8 cellular contexts compared by ENCODE assay signal in the genomic region with DNA sequence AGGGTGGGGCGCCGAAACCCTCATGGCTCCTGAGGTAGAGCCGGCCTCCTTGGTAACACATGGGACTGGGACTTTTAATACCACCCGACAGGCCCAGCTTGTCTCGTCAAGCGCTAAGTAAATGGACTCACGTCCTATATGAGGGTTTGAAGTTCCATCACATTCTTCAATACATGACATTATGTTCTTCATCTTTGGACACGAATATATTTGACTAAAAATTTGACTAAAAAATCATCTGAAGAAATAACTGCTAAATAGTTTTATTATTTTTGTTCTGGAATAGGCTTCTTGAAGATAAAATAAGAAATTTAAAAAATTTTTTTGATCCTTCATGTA. TPM values are rescaled to one million over a fixed set of nuclear protein-coding genes. Genes with fewer than 3 reads are reported as not detected.
DNase-seq lines count a peak whose midpoint lies in the region; ATAC-seq and TF ChIP-seq lines count a peak whose summit lies in the region.

No MANE protein-coding gene starts in this region.

- DNase-seq in AG04450 (ENCODE audit: low read depth, low spot score), result no peak
- peak; percentile 49 for DNase-seq in KG1 (lab: John Stamatoyannopoulos, UW)
- no peak for DNase-seq in natural killer cell treated with Interleukin-12 subunit alpha and Interleukin-12 subunit beta and Interleukin-15 and Interleukin-18, amount 100 ng/mL, for 72 hours (ENCODE audit: low spot score)
- no peak for DNase-seq in AG20443 (ENCODE audit: low spot score)
- no peak for DNase-seq in kidney tubule cell (ENCODE audit: low spot score)
- no peak for DNase-seq in NCI-H345 (lab: John Stamatoyannopoulos, UW)
- DNase-seq in Kasumi-1 (lab: John Stamatoyannopoulos, UW), result no peak

- H3K36me3 Mint-ChIP-seq in natural killer cell treated with Interleukin-12 subunit alpha and Interleukin-12 subunit beta and Interleukin-15 and Interleukin-18, amount 100 ng/mL, for 72 hours, result no peaks in the 10 kb centered on the region

- CTCF ChIA-PET in AG04450 (lab: Charles Lee), result interaction anchor here (0.6 to 1.4 kb wide), 6 partner anchors 12 to 169 kb away, joined by 3 to 4 read pairs (median 3); no protein-coding TSS in a partner anchor

- H3K27ac Mint-ChIP-seq in natural killer cell treated with Interleukin-12 subunit alpha and Interleukin-12 subunit beta and Interleukin-15 and Interleukin-18, amount 100 ng/mL, for 72 hours, result peak overlapping the region; percentile 76 to 91

- ATAC-seq in natural killer cell treated with Interleukin-12 subunit alpha and Interleukin-12 subunit beta and Interleukin-15 and Interleukin-18, amount 100 ng/mL, for 72 hours, result no peak

- no peaks in the 10 kb centered on the region for H3K27me3 ChIP-seq in AG04450 (ENCODE audit: control insufficient read depth, insufficient read depth, low read length)

- POLR2A ChIA-PET in AG04450 (lab: Yijun Ruan, JAX), result interaction anchor here (0.6 kb wide), 1 partner anchor 65 kb away, joined by 3 read pairs; a partner anchor contains a TSS

- peak overlapping the region; percentile 93 for H3K4me3 ChIP-seq in AG04450 (ENCODE audit: low read depth, low read length)

- H3K4me1 Mint-ChIP-seq in natural killer cell treated with Interleukin-12 subunit alpha and Interleukin-12 subunit beta and Interleukin-15 and Interleukin-18, amount 100 ng/mL, for 72 hours (ENCODE audit: low read depth in 2 of 2), result peaks cover 9 to 10% of the 10 kb centered on the region in 2 donors

- H3K9me3 ChIP-seq in AG04450 (ENCODE audit: control insufficient read depth, insufficient read depth, low read length), result no peaks in the 10 kb centered on the region; the same call in none of the 2 replicates

- no peak for TF ChIP-seq CTCF in AG04450 (IDR thresholded peaks at IDR 0.05; ENCODE audit: low read depth, low read length)

- no peaks in the 10 kb centered on the region for H3K27me3 Mint-ChIP-seq in natural killer cell treated with Interleukin-12 subunit alpha and Interleukin-12 subunit beta and Interleukin-15 and Interleukin-18, amount 100 ng/mL, for 72 hours

- peak overlapping the region; percentile 91 for H3K4me3 Mint-ChIP-seq in natural killer cell treated with Interleukin-12 subunit alpha and Interleukin-12 subunit beta and Interleukin-15 and Interleukin-18, amount 100 ng/mL, for 72 hours

- H3K27ac ChIP-seq in AG04450 (ENCODE audit: low read depth, low read length) (no peak overlapping the region), cingulate gyrus (ENCODE audit: low read depth, low read length) (peak overlapping the region; percentile 83)

- H3K9me3 Mint-ChIP-seq in natural killer cell treated with Interleukin-12 subunit alpha and Interleukin-12 subunit beta and Interleukin-15 and Interleukin-18, amount 100 ng/mL, for 72 hours, result no peaks in the 10 kb centered on the region

RNA-seq across cellular contexts. Expression of a gene that starts 0.3 kb away (rescaled TPM):
- polyA plus RNA-seq in AG04450 (2011; rRNA removed), result 2.8 and 3.0 TPM in 2 replicates
- polyA minus RNA-seq in AG04450 (2011; rRNA and poly(A)+ RNA removed), result 4.3 and 5.3 TPM in 2 replicates
- 1 to 10 TPM; 5.6 to 7.8 TPM for total RNA-seq in natural killer cell treated with Interleukin-12 subunit alpha and Interleukin-12 subunit beta and Interleukin-15 and Interleukin-18, amount 100 ng/mL, for 72 hours

RNA-seq across cellular contexts. Expression of a gene that starts 59.5 kb away (rescaled TPM):
- polyA plus RNA-seq in AG04450 (2011; rRNA removed), result 2.3 and 3.0 TPM in 2 replicates
- 7.8 and 8.2 TPM in 2 replicates for polyA minus RNA-seq in AG04450 (2011; rRNA and poly(A)+ RNA removed)
- total RNA-seq in natural killer cell treated with Interleukin-12 subunit alpha and Interleukin-12 subunit beta and Interleukin-15 and Interleukin-18, amount 100 ng/mL, for 72 hours, result 10 to 100 TPM in 1 of 2 donors, 1 to 10 TPM in 1; 6.2 to 15.0 TPM
